1 cellular context compared by ENCODE assay signal in the genomic region with DNA sequence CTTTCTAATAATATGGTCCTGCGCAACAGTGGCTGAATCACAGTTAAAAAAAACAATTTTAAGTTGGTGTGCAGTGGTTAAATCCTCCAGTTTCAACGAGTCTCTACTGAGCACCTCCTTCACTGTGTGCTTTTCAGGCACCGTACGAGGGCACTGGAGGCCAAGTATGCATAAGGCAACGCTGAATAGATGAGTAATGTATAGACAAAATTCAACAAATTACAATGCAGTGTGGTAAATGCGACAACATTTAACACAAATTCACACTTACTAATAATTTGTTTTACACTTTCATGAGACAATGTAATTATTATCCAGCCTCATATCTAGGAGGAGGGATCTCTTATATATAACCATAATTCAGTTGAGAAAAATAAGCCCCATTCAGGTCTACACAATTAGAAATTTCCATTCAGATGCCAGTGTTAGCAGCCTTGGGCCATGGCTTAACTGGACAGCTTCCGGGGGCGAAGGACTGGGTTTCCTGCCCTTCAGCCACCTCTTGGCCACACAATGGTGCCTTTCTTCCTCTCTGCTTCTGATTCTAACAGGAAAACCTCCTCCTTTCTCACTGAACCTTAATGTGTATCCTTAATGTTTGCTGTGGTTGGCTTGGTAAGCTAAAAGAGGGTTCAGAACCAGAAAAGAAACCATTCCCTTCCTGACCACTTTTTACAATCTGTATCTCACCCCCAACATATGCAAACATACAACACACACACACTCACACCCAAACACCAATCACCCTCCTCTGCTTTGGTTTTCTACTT.
TF ChIP-seq lines count a peak whose summit lies in the region.

No MANE protein-coding gene starts in this region.

TF ChIP-seq in HepG2, 621 proteins besides CTCF, POLR2A, EP300 and RAD21 (continued from another document):
- TF ChIP-seq, protein P1, sequence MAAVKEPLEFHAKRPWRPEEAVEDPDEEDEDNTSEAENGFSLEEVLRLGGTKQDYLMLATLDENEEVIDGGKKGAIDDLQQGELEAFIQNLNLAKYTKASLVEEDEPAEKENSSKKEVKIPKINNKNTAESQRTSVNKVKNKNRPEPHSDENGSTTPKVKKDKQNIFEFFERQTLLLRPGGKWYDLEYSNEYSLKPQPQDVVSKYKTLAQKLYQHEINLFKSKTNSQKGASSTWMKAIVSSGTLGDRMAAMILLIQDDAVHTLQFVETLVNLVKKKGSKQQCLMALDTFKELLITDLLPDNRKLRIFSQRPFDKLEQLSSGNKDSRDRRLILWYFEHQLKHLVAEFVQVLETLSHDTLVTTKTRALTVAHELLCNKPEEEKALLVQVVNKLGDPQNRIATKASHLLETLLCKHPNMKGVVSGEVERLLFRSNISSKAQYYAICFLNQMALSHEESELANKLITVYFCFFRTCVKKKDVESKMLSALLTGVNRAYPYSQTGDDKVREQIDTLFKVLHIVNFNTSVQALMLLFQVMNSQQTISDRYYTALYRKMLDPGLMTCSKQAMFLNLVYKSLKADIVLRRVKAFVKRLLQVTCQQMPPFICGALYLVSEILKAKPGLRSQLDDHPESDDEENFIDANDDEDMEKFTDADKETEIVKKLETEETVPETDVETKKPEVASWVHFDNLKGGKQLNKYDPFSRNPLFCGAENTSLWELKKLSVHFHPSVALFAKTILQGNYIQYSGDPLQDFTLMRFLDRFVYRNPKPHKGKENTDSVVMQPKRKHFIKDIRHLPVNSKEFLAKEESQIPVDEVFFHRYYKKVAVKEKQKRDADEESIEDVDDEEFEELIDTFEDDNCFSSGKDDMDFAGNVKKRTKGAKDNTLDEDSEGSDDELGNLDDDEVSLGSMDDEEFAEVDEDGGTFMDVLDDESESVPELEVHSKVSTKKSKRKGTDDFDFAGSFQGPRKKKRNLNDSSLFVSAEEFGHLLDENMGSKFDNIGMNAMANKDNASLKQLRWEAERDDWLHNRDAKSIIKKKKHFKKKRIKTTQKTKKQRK (IDR thresholded peaks at IDR 0.05; ENCODE audit: low read length): no peak
- TF ChIP-seq JARID2 (CRISPR knock-in tag; IDR thresholded peaks at IDR 0.05; ENCODE audit: insufficient replicate concordance) (no peak), CAMTA2 (CRISPR knock-in tag; IDR thresholded peaks at IDR 0.05; ENCODE audit: borderline replicate concordance) (no peak), NR2F6 (IDR thresholded peaks at IDR 0.05) (no peak), NR2F6 (CRISPR knock-in tag; IDR thresholded peaks at IDR 0.05) (peak; percentile 23; the same call in 1 of the 2 replicates), GABPB1 (CRISPR knock-in tag; IDR thresholded peaks at IDR 0.05) (peak; percentile 69), DNMT3B (CRISPR knock-in tag; conservative IDR thresholded peaks at IDR 0.05) (no peak), HOXD1 (CRISPR knock-in tag; IDR thresholded peaks at IDR 0.05) (no peak), ZBTB20 (CRISPR knock-in tag; IDR thresholded peaks at IDR 0.05; ENCODE audit: borderline replicate concordance, low read depth) (no peak), ARNTL (CRISPR knock-in tag; IDR thresholded peaks at IDR 0.05) (no peak), ZNF33A (CRISPR knock-in tag; IDR thresholded peaks at IDR 0.05; ENCODE audit: borderline replicate concordance) (no peak), POLR2AphosphoS2 (IDR thresholded peaks at IDR 0.05; ENCODE audit: low read depth, low read length) (no peak), PTBP1 (IDR thresholded peaks at IDR 0.05; ENCODE audit: low read depth, low read length, poor library complexity, severe bottlenecking) (no peak), ZNF563 (CRISPR knock-in tag; IDR thresholded peaks at IDR 0.05) (no peak), AGO1 (IDR thresholded peaks at IDR 0.05; ENCODE audit: low read depth, low read length, poor library complexity, severe bottlenecking) (no peak), ZC3H4 (CRISPR knock-in tag; IDR thresholded peaks at IDR 0.05; ENCODE audit: borderline replicate concordance) (no peak), TSC22D2 (CRISPR knock-in tag; IDR thresholded peaks at IDR 0.05; ENCODE audit: borderline replicate concordance) (no peak), KLF15 (CRISPR knock-in tag; IDR thresholded peaks at IDR 0.05; ENCODE audit: borderline replicate concordance) (no peak), AGO2 (optimal IDR thresholded peaks at IDR 0.05; ENCODE audit: low read depth, low read length) (no peak), FOXA1 (IDR thresholded peaks at IDR 0.05) (no peak), FOXA1 (CRISPR knock-in tag; IDR thresholded peaks at IDR 0.05) (0 out of 2 replicates have a peak, but pooled peaks have one; percentile 3), ATRX (CRISPR knock-in tag; IDR thresholded peaks at IDR 0.05; ENCODE audit: borderline replicate concordance) (no peak), ZNF121 (CRISPR knock-in tag; IDR thresholded peaks at IDR 0.05) (no peak), PHF8 (CRISPR knock-in tag; IDR thresholded peaks at IDR 0.05) (no peak), ZNF138 (CRISPR knock-in tag; IDR thresholded peaks at IDR 0.05; ENCODE audit: low read depth) (no peak), ZBTB42 (CRISPR knock-in tag; IDR thresholded peaks at IDR 0.05) (no peak), KLF6 (CRISPR knock-in tag; IDR thresholded peaks at IDR 0.05) (peak; percentile 12; the same call in 1 of the 2 replicates), TEAD3 (CRISPR knock-in tag; optimal IDR thresholded peaks at IDR 0.05; ENCODE audit: borderline replicate concordance) (no peak), NAIF1 (CRISPR knock-in tag; IDR thresholded peaks at IDR 0.05; ENCODE audit: borderline replicate concordance) (no peak), KAT2B (IDR thresholded peaks at IDR 0.05; ENCODE audit: borderline replicate concordance, low read depth, low read length) (no peak), PPARG (CRISPR knock-in tag; conservative IDR thresholded peaks at IDR 0.05) (0 out of 2 replicates have a peak, but pooled peaks have one; percentile 38), GABPA (IDR thresholded peaks at IDR 0.05; ENCODE audit: low read depth, low read length) (peak; percentile 57), GABPA (CRISPR knock-in tag; IDR thresholded peaks at IDR 0.05; ENCODE audit: low read depth) (peak; percentile 69), ZNF562 (CRISPR knock-in tag; IDR thresholded peaks at IDR 0.05; ENCODE audit: borderline replicate concordance) (no peak)
- TF ChIP-seq, protein P2, sequence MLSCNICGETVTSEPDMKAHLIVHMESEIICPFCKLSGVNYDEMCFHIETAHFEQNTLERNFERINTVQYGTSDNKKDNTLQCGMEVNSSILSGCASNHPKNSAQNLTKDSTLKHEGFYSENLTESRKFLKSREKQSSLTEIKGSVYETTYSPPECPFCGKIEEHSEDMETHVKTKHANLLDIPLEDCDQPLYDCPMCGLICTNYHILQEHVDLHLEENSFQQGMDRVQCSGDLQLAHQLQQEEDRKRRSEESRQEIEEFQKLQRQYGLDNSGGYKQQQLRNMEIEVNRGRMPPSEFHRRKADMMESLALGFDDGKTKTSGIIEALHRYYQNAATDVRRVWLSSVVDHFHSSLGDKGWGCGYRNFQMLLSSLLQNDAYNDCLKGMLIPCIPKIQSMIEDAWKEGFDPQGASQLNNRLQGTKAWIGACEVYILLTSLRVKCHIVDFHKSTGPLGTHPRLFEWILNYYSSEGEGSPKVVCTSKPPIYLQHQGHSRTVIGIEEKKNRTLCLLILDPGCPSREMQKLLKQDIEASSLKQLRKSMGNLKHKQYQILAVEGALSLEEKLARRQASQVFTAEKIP (CRISPR knock-in tag; IDR thresholded peaks at IDR 0.05; ENCODE audit: borderline replicate concordance): no peak
- TF ChIP-seq, protein P3, sequence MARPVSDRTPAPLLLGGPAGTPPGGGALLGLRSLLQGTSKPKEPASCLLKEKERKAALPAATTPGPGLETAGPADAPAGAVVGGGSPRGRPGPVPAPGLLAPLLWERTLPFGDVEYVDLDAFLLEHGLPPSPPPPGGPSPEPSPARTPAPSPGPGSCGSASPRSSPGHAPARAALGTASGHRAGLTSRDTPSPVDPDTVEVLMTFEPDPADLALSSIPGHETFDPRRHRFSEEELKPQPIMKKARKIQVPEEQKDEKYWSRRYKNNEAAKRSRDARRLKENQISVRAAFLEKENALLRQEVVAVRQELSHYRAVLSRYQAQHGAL (CRISPR knock-in tag; IDR thresholded peaks at IDR 0.05; ENCODE audit: not compliant biosample characterization): no peak
- TF ChIP-seq, protein P4, sequence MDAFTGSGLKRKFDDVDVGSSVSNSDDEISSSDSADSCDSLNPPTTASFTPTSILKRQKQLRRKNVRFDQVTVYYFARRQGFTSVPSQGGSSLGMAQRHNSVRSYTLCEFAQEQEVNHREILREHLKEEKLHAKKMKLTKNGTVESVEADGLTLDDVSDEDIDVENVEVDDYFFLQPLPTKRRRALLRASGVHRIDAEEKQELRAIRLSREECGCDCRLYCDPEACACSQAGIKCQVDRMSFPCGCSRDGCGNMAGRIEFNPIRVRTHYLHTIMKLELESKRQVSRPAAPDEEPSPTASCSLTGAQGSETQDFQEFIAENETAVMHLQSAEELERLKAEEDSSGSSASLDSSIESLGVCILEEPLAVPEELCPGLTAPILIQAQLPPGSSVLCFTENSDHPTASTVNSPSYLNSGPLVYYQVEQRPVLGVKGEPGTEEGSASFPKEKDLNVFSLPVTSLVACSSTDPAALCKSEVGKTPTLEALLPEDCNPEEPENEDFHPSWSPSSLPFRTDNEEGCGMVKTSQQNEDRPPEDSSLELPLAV (CRISPR knock-in tag; conservative IDR thresholded peaks at IDR 0.05; ENCODE audit: low read depth): no peak
- TF ChIP-seq, protein P5, sequence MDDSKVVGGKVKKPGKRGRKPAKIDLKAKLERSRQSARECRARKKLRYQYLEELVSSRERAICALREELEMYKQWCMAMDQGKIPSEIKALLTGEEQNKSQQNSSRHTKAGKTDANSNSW (CRISPR knock-in tag; IDR thresholded peaks at IDR 0.05; ENCODE audit: borderline replicate concordance): no peak
- TF ChIP-seq, protein P6, sequence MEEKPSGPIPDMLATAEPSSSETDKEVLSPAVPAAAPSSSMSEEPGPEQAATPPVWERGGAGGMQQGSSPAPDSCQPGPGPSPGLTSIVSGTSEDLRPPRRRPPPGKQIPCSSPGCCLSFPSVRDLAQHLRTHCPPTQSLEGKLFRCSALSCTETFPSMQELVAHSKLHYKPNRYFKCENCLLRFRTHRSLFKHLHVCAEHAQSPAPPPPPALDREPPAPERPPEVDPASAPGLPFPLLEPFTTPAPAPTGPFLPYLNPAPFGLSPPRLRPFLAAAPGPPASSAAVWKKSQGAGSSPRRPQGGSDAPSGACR (CRISPR knock-in tag; IDR thresholded peaks at IDR 0.05): no peak
- TF ChIP-seq, protein P7, sequence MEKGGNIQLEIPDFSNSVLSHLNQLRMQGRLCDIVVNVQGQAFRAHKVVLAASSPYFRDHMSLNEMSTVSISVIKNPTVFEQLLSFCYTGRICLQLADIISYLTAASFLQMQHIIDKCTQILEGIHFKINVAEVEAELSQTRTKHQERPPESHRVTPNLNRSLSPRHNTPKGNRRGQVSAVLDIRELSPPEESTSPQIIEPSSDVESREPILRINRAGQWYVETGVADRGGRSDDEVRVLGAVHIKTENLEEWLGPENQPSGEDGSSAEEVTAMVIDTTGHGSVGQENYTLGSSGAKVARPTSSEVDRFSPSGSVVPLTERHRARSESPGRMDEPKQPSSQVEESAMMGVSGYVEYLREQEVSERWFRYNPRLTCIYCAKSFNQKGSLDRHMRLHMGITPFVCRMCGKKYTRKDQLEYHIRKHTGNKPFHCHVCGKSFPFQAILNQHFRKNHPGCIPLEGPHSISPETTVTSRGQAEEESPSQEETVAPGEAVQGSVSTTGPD (CRISPR knock-in tag; IDR thresholded peaks at IDR 0.05): 0 out of 2 replicates have a peak, but pooled peaks have one; percentile 21
- TF ChIP-seq, protein P8, sequence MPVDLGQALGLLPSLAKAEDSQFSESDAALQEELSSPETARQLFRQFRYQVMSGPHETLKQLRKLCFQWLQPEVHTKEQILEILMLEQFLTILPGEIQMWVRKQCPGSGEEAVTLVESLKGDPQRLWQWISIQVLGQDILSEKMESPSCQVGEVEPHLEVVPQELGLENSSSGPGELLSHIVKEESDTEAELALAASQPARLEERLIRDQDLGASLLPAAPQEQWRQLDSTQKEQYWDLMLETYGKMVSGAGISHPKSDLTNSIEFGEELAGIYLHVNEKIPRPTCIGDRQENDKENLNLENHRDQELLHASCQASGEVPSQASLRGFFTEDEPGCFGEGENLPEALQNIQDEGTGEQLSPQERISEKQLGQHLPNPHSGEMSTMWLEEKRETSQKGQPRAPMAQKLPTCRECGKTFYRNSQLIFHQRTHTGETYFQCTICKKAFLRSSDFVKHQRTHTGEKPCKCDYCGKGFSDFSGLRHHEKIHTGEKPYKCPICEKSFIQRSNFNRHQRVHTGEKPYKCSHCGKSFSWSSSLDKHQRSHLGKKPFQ (CRISPR knock-in tag; IDR thresholded peaks at IDR 0.05; ENCODE audit: insufficient replicate concordance): no peak
- TF ChIP-seq, protein P9, sequence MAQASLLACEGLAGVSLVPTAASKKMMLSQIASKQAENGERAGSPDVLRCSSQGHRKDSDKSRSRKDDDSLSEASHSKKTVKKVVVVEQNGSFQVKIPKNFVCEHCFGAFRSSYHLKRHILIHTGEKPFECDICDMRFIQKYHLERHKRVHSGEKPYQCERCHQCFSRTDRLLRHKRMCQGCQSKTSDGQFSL (CRISPR knock-in tag; IDR thresholded peaks at IDR 0.05): no peak
TF ChIP-seq in HepG2: peak in this region for 69.
